Comparison of ENCODE assay signal across 19 cellular contexts in genomic region chr3:40911928-40912327, GRCh38.
DNase-seq lines count a peak whose midpoint lies in the region; ATAC-seq and TF ChIP-seq lines count a peak whose summit lies in the region.
"Had no signal": no experiment of that assay in that cellular context is flagged by ENCODE, and none has a peak within 500 bp of the region (broad histone marks: within the 10 kb centered on the region; RNA-seq: fewer than 3 reads in every experiment).

No MANE protein-coding gene starts in this region.

- H3K56ac ChIP-seq in H9 (ENCODE audit: insufficient read length, low read depth, low read length): no peak overlapping the region

- H2AFZ ChIP-seq in H9 (ENCODE audit: low read length): no peak overlapping the region
- H2AFZ ChIP-seq: GM23248 had no signal

- no peak overlapping the region for H2BK20ac ChIP-seq in H9 (ENCODE audit: low read depth, low read length, poor library complexity, severe bottlenecking)

- no peak overlapping the region for H3K27ac ChIP-seq in H9 (ENCODE audit: insufficient read length, low read depth, low read length)
- H3K27ac ChIP-seq: GM23248, ovary had no signal

- no peak overlapping the region for H4K91ac ChIP-seq in H9 (ENCODE audit: insufficient read length, low read depth, low read length)

- H3K9ac ChIP-seq in H9 (ENCODE audit: extremely low read depth, insufficient read length, low read length): no peak overlapping the region
- H3K9ac ChIP-seq: GM23248 had no signal

- no peaks in the 10 kb centered on the region; a peak in 1 of 7 replicates for H3K36me3 Mint-ChIP-seq in H9 (ENCODE audit: insufficient read depth in 1 of 3, low read depth in 3 of 3)

- H3K4ac ChIP-seq in H9 (ENCODE audit: low read depth, low read length): no peak overlapping the region

- H3K14ac ChIP-seq in H9 (ENCODE audit: insufficient read depth, low read length): no peak overlapping the region

- H3T11ph ChIP-seq in H9 (ENCODE audit: low read length): no peak overlapping the region

- no peaks in the 10 kb centered on the region for H3K36me3 ChIP-seq in mucosa of descending colon (ENCODE audit: low read depth)
- H3K36me3 ChIP-seq: ovary, Peyer's patch, stomach had no signal

- H2BK15ac ChIP-seq in H9 (ENCODE audit: low read depth, low read length): no peak overlapping the region

- H3K4me1 ChIP-seq in mucosa of descending colon (ENCODE audit: low read depth) (peaks cover 8% of the 10 kb centered on the region), H9 (ENCODE audit: insufficient read depth, low read length) (no peaks in the 10 kb centered on the region)

- peaks cover 3% of the 10 kb centered on the region for H4K20me1 ChIP-seq in H9 (ENCODE audit: control insufficient read depth, insufficient read depth, insufficient read length)

- no peak overlapping the region for H2AK5ac ChIP-seq in H9 (ENCODE audit: insufficient read length, low read length)

- DNase-seq in HuH-7.5 (ENCODE audit: low spot score) (peak; percentile 37), mucosa of descending colon (peak in 1 of 3 donors; percentile 74), NCI-H187 (lab: John Stamatoyannopoulos, UW) (no peak), H9 (no peak), T-helper 2 cell (no peak), sciatic nerve (ENCODE audit: low spot score) (no peak)
- DNase-seq: activated CD8-positive, alpha-beta memory T cell treated with anti-CD3 and anti-CD28 coated beads for 24 hours; anterior cingulate cortex; DMS 273 treated with DMSO at 0.1 percent for 48 hours; GM23248; islet precursor cell; NCI-H2029; NCI-H69; ovary; Peyer's patch; stimulated activated CD4-positive, alpha-beta T cell treated with anti-CD3 and anti-CD28 coated beads, Interleukin-12 subunit alpha, Interleukin-12 subunit beta, amount 100 ng/mL, for 4 hours; stomach had no signal

- no peak overlapping the region for H2BK5ac ChIP-seq in H9 (ENCODE audit: insufficient read length, low read length)

- no peaks in the 10 kb centered on the region; the same call in 1 of the 2 replicates for H3K27me3 ChIP-seq in H9 (ENCODE audit: insufficient read depth, low read length)
- H3K27me3 ChIP-seq: ovary, Peyer's patch, stomach had no signal

- H2BK12ac ChIP-seq in H9 (ENCODE audit: insufficient read length, low read depth, low read length): no peak overlapping the region

- H3K79me1 ChIP-seq in H9 (ENCODE audit: insufficient read depth, low read depth, low read length, poor library complexity, severe bottlenecking): no peaks in the 10 kb centered on the region

- H3K4me2 ChIP-seq in H9 (ENCODE audit: insufficient read depth, insufficient read length, low read length): no peak overlapping the region

- peaks cover 3% of the 10 kb centered on the region; the same call in 1 of the 2 replicates for H3K27me3 Mint-ChIP-seq in H9 (ENCODE audit: low read depth)

- no peak overlapping the region for H2BK120ac ChIP-seq in H9 (ENCODE audit: low read depth, low read length, poor library complexity, severe bottlenecking)

- H3K9me3 ChIP-seq in mucosa of descending colon (no peaks in the 10 kb centered on the region), H9 (ENCODE audit: control insufficient read depth, low read depth, low read length) (no peaks in the 10 kb centered on the region)
- H3K9me3 ChIP-seq: ovary, Peyer's patch, stomach had no signal

- H3K18ac ChIP-seq in H9 (ENCODE audit: insufficient read length, low read depth, low read length): no peak overlapping the region

- H3K27ac Mint-ChIP-seq in H9: no peak overlapping the region; a peak in 1 of 7 replicates

- H3K79me2 ChIP-seq in H9 (ENCODE audit: insufficient read depth, low read length): no peaks in the 10 kb centered on the region

- H4K8ac ChIP-seq in H9 (replicated peaks; ENCODE audit: insufficient read length, low read depth, low read length): no peak overlapping the region

- H3K4me1 Mint-ChIP-seq in H9: peaks cover 3 to 17% of the 10 kb centered on the region in 2 experiments

- no peaks in the 10 kb centered on the region for H3K9me3 Mint-ChIP-seq in H9

- intact Hi-C loops in mucosa of descending colon (cut with DNase I, micrococcal nuclease): no loop called here
- intact Hi-C loops in sciatic nerve (cut with DNase I): no loop called here

- no peak for TF ChIP-seq CTCF in mucosa of descending colon (IDR thresholded peaks at IDR 0.05)
- TF ChIP-seq CTCF in H9 (conservative IDR thresholded peaks at IDR 0.05): no peak

- no CpG with 5 or more reads among the region's 1 CpG for WGBS in H9 (ENCODE audit: extremely low coverage, insufficient read length, low lambda C conversion rate)

- no peak overlapping the region for H3K4me3 ChIP-seq in mucosa of descending colon
- H3K4me3 ChIP-seq: GM23248, ovary, Peyer's patch, stomach had no signal

- peak; percentile 88 for ATAC-seq in GM18909 (IDR thresholded peaks at IDR 0.05; ENCODE audit: poor library complexity, unreplicated experiment)
- peak; percentile 78 for ATAC-seq in HG02759 (IDR thresholded peaks at IDR 0.05; ENCODE audit: unreplicated experiment)
- peak; percentile 96 for ATAC-seq in mucosa of descending colon
- ATAC-seq in sciatic nerve: no peak

- H3K23me2 ChIP-seq in H9 (ENCODE audit: insufficient read length, low read depth, low read length, poor library complexity, severe bottlenecking): no peaks in the 10 kb centered on the region

- no peak overlapping the region for H3K4me3 Mint-ChIP-seq in H9

- no peak overlapping the region for H3K23ac ChIP-seq in H9 (ENCODE audit: insufficient read length, low read depth, low read length)

- H4K5ac ChIP-seq in H9 (ENCODE audit: insufficient read length, low read depth, low read length): no peak overlapping the region
